8 cellular contexts compared by ENCODE assay signal in the genomic region with DNA sequence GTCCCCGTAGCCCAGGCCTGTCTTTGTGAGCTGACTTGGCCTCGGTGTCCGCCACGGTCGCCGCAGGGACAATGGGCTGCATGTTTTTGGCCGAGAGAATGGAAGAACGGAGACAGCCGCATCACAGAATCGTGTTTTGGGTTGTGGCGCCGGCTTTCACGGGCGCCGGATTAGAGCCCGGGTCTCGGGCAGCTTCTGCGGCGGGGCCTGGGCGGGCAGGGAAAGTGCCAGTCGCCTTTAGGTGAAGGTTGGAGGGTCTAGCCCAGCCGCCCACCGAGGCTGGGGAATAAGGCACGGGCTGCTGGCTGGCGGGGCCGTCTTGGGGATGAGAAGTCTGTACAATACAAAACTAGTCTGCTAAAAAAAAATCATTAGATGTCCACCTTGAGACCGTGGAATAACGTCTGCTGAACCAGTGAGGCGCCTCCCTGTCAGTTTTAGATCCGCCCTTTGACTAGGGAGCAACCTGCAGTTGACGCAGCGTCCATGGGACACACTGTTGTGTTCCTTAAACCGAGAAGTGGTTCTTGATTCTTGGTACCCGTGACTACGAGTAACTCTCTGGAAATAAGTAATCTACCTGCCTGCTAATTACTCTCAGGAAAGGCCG. TPM values are rescaled to one million over a fixed set of nuclear protein-coding genes. Genes with fewer than 3 reads are reported as not detected.
DNase-seq lines count a peak whose midpoint lies in the region; ATAC-seq and TF ChIP-seq lines count a peak whose summit lies in the region.

No MANE protein-coding gene starts in this region.

- peak; percentile 28 for ATAC-seq in GM21381 (IDR thresholded peaks at IDR 0.05; ENCODE audit: unreplicated experiment)
- ATAC-seq in left cardiac atrium: peak; percentile 17 to 58
- peak; percentile 34 for ATAC-seq in aorta (ENCODE audit: low FRiP score)

- 0 to 1% methylated on average over 36 of the region's 36 CpGs for WGBS in aorta, 2 donors

- no peak for TF ChIP-seq CTCF in RWPE1 (conservative IDR thresholded peaks at IDR 0.05; ENCODE audit: low read depth)
- no peak for TF ChIP-seq CTCF in progenitor cell of endocrine pancreas (IDR thresholded peaks at IDR 0.05; ENCODE audit: unreplicated experiment)

- POLR2A ChIA-PET in RWPE1 (lab: Yijun Ruan, JAX; ENCODE audit: low non-redundant PET): interaction anchor here (0.7 to 1.2 kb wide), 3 partner anchors 24 to 42 kb away, joined by 3 read pairs; no protein-coding TSS in a partner anchor

- H3K9me3 Mint-ChIP-seq in activated naive CD8-positive, alpha-beta T cell (ENCODE audit: low read depth): no peaks in the 10 kb centered on the region
- no peaks in the 10 kb centered on the region for H3K9me3 Mint-ChIP-seq in progenitor cell of endocrine pancreas (ENCODE audit: low read depth)

- peaks cover 28% of the 10 kb centered on the region for H3K36me3 Mint-ChIP-seq in activated naive CD8-positive, alpha-beta T cell
- peaks cover 16% of the 10 kb centered on the region for H3K36me3 Mint-ChIP-seq in progenitor cell of endocrine pancreas (ENCODE audit: insufficient read depth)

- no peaks in the 10 kb centered on the region for H3K9me3 ChIP-seq in aorta (ENCODE audit: control insufficient read depth, low read length)

- H3K4me3 ChIP-seq in aorta (ENCODE audit: low read length in 2 of 2): peak overlapping the region; percentile 45 to 62

- CTCF ChIA-PET in RWPE1 (lab: Yijun Ruan, JAX): interaction anchor here (0.6 to 0.7 kb wide), 2 partner anchors 43 to 1113 kb away, joined by 3 to 4 read pairs; no protein-coding TSS in a partner anchor

- H3K4me3 Mint-ChIP-seq in activated naive CD8-positive, alpha-beta T cell: peak overlapping the region; percentile 96
- peak overlapping the region; percentile 95 for H3K4me3 Mint-ChIP-seq in progenitor cell of endocrine pancreas (ENCODE audit: low read depth)

- peaks cover 59% of the 10 kb centered on the region for H3K4me1 Mint-ChIP-seq in activated naive CD8-positive, alpha-beta T cell (ENCODE audit: low read depth)
- H3K4me1 Mint-ChIP-seq in progenitor cell of endocrine pancreas (ENCODE audit: low read depth): peaks cover 23% of the 10 kb centered on the region

- H3K27me3 Mint-ChIP-seq in activated naive CD8-positive, alpha-beta T cell: no peaks in the 10 kb centered on the region
- no peaks in the 10 kb centered on the region for H3K27me3 Mint-ChIP-seq in progenitor cell of endocrine pancreas

- H3K27me3 ChIP-seq in aorta (ENCODE audit: control insufficient read depth in 1 of 2, insufficient read depth in 2 of 2, low read length in 1 of 2): no peaks in the 10 kb centered on the region

- peak overlapping the region; percentile 99 for H3K27ac Mint-ChIP-seq in activated naive CD8-positive, alpha-beta T cell
- H3K27ac Mint-ChIP-seq in progenitor cell of endocrine pancreas: peak overlapping the region; percentile 100

- peak overlapping the region; percentile 93 for H3K27ac ChIP-seq in RWPE1
- peak overlapping the region; percentile 23 to 86 for H3K27ac ChIP-seq in aorta (ENCODE audit: low read depth in 1 of 2, low read length in 2 of 2)

- peak; percentile 52 for DNase-seq in COLO829 (ENCODE audit: low spot score)
- DNase-seq in HUDEP-2 (lab: John Stamatoyannopoulos, UW; ENCODE audit: unreplicated experiment in 76 of 76): peak in 61 of 76 experiments; percentile 3 to 75 (median 35)
- peak; percentile 50 for DNase-seq in RWPE1 (ENCODE audit: low spot score)
- peak; percentile 40 for DNase-seq in left cardiac atrium
- no peak for DNase-seq in progenitor cell of endocrine pancreas (ENCODE audit: low spot score, unreplicated experiment)
- peak in 1 of 2 donors; percentile 61 for DNase-seq in aorta

- intact Hi-C loops in left cardiac atrium (cut with DNase I): no loop called here
- intact Hi-C loops in aorta (cut with DNase I): no loop called here

- H3K4me1 ChIP-seq in aorta (ENCODE audit: control insufficient read depth in 1 of 2, insufficient read depth in 2 of 2, low read length in 2 of 2): peaks cover 0 to 3% of the 10 kb centered on the region in 2 donors

- H3K36me3 ChIP-seq in aorta (ENCODE audit: control insufficient read depth in 1 of 2, insufficient read depth in 2 of 2, low read length in 1 of 2): peaks cover 0 to 3% of the 10 kb centered on the region in 2 donors

RNA-seq across cellular contexts. Expression of a gene that starts 0.6 kb away (rescaled TPM):
- total RNA-seq in left cardiac atrium (10 to 100 TPM; 30.8 to 48.8 TPM), progenitor cell of endocrine pancreas (19.5 TPM in 2 replicates), aorta (10 to 100 TPM; 24.3 to 28.4 TPM)
- 10 to 100 TPM; 19.4 to 21.0 TPM for polyA plus RNA-seq in aorta

RNA-seq across cellular contexts. Expression of a gene that starts 0.7 kb away (rescaled TPM):
- total RNA-seq in left cardiac atrium (10 to 100 TPM; 21.1 to 24.2 TPM), progenitor cell of endocrine pancreas (19.4 and 21.4 TPM in 2 replicates), aorta (10 to 100 TPM; 23.6 to 27.4 TPM)
- 10 to 100 TPM; 13.0 to 16.7 TPM for polyA plus RNA-seq in aorta

RNA-seq across cellular contexts. Expression of a gene that starts 44.3 kb away (rescaled TPM):
- total RNA-seq in left cardiac atrium (10 to 100 TPM; 28.0 to 34.7 TPM), progenitor cell of endocrine pancreas (17.1 TPM in 2 replicates), aorta (10 to 100 TPM; 31.2 to 32.8 TPM)
- 10 to 100 TPM; 14.4 to 15.1 TPM for polyA plus RNA-seq in aorta
